Comparison of ENCODE assay signal across 1 cellular context in genomic region chr11:62671604-62672528, GRCh38.
TF ChIP-seq lines count a peak whose summit lies in the region.

TSS of gene LBHD1 (minus strand) at chr11:62672267. CDS start at chr11:62670031, 2,236 bp downstream.
A gene with protein sequence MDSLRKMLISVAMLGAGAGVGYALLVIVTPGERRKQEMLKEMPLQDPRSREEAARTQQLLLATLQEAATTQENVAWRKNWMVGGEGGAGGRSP (plus strand): TSS chr11:62671673. CDS start chr11:62671746, 73 bp downstream.

TF ChIP-seq in HepG2, 621 proteins besides CTCF, POLR2A, EP300 and RAD21 (continued from another document and continues in another):
- peak; percentile 80 for TF ChIP-seq MYPOP (CRISPR knock-in tag; IDR thresholded peaks at IDR 0.05)
- peak; percentile 87 for TF ChIP-seq NR2C2 (CRISPR knock-in tag; IDR thresholded peaks at IDR 0.05; ENCODE audit: borderline replicate concordance)
- TF ChIP-seq, protein P1, sequence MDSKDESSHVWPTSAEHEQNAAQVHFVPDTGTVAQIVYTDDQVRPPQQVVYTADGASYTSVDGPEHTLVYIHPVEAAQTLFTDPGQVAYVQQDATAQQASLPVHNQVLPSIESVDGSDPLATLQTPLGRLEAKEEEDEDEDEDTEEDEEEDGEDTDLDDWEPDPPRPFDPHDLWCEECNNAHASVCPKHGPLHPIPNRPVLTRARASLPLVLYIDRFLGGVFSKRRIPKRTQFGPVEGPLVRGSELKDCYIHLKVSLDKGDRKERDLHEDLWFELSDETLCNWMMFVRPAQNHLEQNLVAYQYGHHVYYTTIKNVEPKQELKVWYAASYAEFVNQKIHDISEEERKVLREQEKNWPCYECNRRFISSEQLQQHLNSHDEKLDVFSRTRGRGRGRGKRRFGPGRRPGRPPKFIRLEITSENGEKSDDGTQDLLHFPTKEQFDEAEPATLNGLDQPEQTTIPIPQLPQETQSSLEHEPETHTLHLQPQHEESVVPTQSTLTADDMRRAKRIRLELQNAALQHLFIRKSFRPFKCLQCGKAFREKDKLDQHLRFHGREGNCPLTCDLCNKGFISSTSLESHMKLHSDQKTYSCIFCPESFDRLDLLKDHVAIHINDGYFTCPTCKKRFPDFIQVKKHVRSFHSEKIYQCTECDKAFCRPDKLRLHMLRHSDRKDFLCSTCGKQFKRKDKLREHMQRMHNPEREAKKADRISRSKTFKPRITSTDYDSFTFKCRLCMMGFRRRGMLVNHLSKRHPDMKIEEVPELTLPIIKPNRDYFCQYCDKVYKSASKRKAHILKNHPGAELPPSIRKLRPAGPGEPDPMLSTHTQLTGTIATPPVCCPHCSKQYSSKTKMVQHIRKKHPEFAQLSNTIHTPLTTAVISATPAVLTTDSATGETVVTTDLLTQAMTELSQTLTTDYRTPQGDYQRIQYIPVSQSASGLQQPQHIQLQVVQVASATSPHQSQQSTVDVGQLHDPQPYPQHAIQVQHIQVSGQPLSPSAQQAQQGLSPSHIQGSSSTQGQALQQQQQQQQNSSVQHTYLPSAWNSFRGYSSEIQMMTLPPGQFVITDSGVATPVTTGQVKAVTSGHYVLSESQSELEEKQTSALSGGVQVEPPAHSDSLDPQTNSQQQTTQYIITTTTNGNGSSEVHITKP (CRISPR knock-in tag; IDR thresholded peaks at IDR 0.05; ENCODE audit: low read depth): peak; percentile 14; the same call in 1 of the 2 replicates
- no peak for TF ChIP-seq ZNF879 (CRISPR knock-in tag; IDR thresholded peaks at IDR 0.05)
- TF ChIP-seq, protein P2, sequence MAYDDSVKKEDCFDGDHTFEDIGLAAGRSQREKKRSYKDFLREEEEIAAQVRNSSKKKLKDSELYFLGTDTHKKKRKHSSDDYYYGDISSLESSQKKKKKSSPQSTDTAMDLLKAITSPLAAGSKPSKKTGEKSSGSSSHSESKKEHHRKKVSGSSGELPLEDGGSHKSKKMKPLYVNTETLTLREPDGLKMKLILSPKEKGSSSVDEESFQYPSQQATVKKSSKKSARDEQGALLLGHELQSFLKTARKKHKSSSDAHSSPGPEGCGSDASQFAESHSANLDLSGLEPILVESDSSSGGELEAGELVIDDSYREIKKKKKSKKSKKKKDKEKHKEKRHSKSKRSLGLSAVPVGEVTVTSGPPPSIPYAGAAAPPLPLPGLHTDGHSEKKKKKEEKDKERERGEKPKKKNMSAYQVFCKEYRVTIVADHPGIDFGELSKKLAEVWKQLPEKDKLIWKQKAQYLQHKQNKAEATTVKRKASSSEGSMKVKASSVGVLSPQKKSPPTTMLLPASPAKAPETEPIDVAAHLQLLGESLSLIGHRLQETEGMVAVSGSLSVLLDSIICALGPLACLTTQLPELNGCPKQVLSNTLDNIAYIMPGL (CRISPR knock-in tag; IDR thresholded peaks at IDR 0.05; ENCODE audit: borderline replicate concordance in 1 of 2, low read depth in 1 of 2): peak; percentile 59 to 69; a peak in 3 of 4 replicates
- no peak for TF ChIP-seq ZNF24 (IDR thresholded peaks at IDR 0.05)
- no peak; the same call in 1 of the 2 replicates for TF ChIP-seq SAFB2 (CRISPR knock-in tag; IDR thresholded peaks at IDR 0.05; ENCODE audit: borderline replicate concordance, low read depth)
- TF ChIP-seq YEATS2 (CRISPR knock-in tag; IDR thresholded peaks at IDR 0.05; ENCODE audit: borderline replicate concordance): peak; percentile 93
- TF ChIP-seq RBFOX2 (IDR thresholded peaks at IDR 0.05; ENCODE audit: low read depth, low read length): peak; percentile 90
- TF ChIP-seq ZNF691 (CRISPR knock-in tag; IDR thresholded peaks at IDR 0.05; ENCODE audit: borderline replicate concordance, low read depth): peak; percentile 20; the same call in 1 of the 2 replicates
- TF ChIP-seq KDM5B (CRISPR knock-in tag; IDR thresholded peaks at IDR 0.05; ENCODE audit: borderline replicate concordance): peak; percentile 68
- TF ChIP-seq FOXO4 (CRISPR knock-in tag; conservative IDR thresholded peaks at IDR 0.05): no peak
- TF ChIP-seq SP1 (IDR thresholded peaks at IDR 0.05): no peak
- TF ChIP-seq SP1 (CRISPR knock-in tag; IDR thresholded peaks at IDR 0.05): 0 out of 2 replicates have a peak, but pooled peaks have one; percentile 7
- TF ChIP-seq NCOA5 (CRISPR knock-in tag; IDR thresholded peaks at IDR 0.05): no peak
- peak; percentile 46 for TF ChIP-seq MXD1 (CRISPR knock-in tag; IDR thresholded peaks at IDR 0.05)
- no peak for TF ChIP-seq ZNF276 (CRISPR knock-in tag; IDR thresholded peaks at IDR 0.05; ENCODE audit: low read depth)
- 0 out of 2 replicates have a peak, but pooled peaks have one; percentile 12 for TF ChIP-seq THRA (CRISPR knock-in tag; IDR thresholded peaks at IDR 0.05; ENCODE audit: borderline replicate concordance)
- TF ChIP-seq ELF1 (CRISPR knock-in tag; IDR thresholded peaks at IDR 0.05): peak; percentile 83
- TF ChIP-seq HHEX (CRISPR knock-in tag; IDR thresholded peaks at IDR 0.05): 0 out of 2 replicates have a peak, but pooled peaks have one; percentile 28
- peak; percentile 68; the same call in 1 of the 2 replicates for TF ChIP-seq ZFX (CRISPR knock-in tag; IDR thresholded peaks at IDR 0.05; ENCODE audit: low read depth)
- TF ChIP-seq HMGA1 (CRISPR knock-in tag; conservative IDR thresholded peaks at IDR 0.05): no peak
- no peak for TF ChIP-seq PRDM4 (CRISPR knock-in tag; IDR thresholded peaks at IDR 0.05; ENCODE audit: borderline replicate concordance)
- no peak for TF ChIP-seq NPAS2 (CRISPR knock-in tag; IDR thresholded peaks at IDR 0.05; ENCODE audit: borderline replicate concordance)
- peak; percentile 87; the same call in 1 of the 2 replicates for TF ChIP-seq XBP1 (CRISPR knock-in tag; IDR thresholded peaks at IDR 0.05)
- TF ChIP-seq GABPB1 (CRISPR knock-in tag; IDR thresholded peaks at IDR 0.05): peak; percentile 92
- TF ChIP-seq ZNF232 (CRISPR knock-in tag; IDR thresholded peaks at IDR 0.05; ENCODE audit: borderline replicate concordance): peak; percentile 82; the same call in 1 of the 2 replicates
- 0 out of 2 replicates have a peak, but pooled peaks have one; percentile 12 for TF ChIP-seq TGIF2 (CRISPR knock-in tag; IDR thresholded peaks at IDR 0.05)
- TF ChIP-seq ZNF124 (CRISPR knock-in tag; IDR thresholded peaks at IDR 0.05): no peak
- TF ChIP-seq ZSCAN12 (CRISPR knock-in tag; IDR thresholded peaks at IDR 0.05): no peak
- no peak for TF ChIP-seq TCF7 (IDR thresholded peaks at IDR 0.05; ENCODE audit: low read depth)
- peak; percentile 90 for TF ChIP-seq ARNT2 (CRISPR knock-in tag; IDR thresholded peaks at IDR 0.05; ENCODE audit: low read depth)
- TF ChIP-seq PHF8 (CRISPR knock-in tag; IDR thresholded peaks at IDR 0.05): peak; percentile 84
- TF ChIP-seq ZNF138 (CRISPR knock-in tag; IDR thresholded peaks at IDR 0.05; ENCODE audit: low read depth): peak; percentile 42; the same call in 1 of the 2 replicates
- TF ChIP-seq ZBTB25 (CRISPR knock-in tag; IDR thresholded peaks at IDR 0.05): peak; percentile 36; the same call in 1 of the 2 replicates
- no peak; the same call in none of the 2 replicates for TF ChIP-seq SP2 (CRISPR knock-in tag; IDR thresholded peaks at IDR 0.05)
- peak; percentile 27; the same call in 1 of the 2 replicates for TF ChIP-seq ZNF44 (CRISPR knock-in tag; IDR thresholded peaks at IDR 0.05)
- peak; percentile 85; the same call in 1 of the 2 replicates for TF ChIP-seq ZNF354B (CRISPR knock-in tag; IDR thresholded peaks at IDR 0.05)
- TF ChIP-seq ARNTL (CRISPR knock-in tag; IDR thresholded peaks at IDR 0.05): peak; percentile 21
- peak; percentile 47 for TF ChIP-seq ATF2 (CRISPR knock-in tag; IDR thresholded peaks at IDR 0.05)
- TF ChIP-seq, protein P3, sequence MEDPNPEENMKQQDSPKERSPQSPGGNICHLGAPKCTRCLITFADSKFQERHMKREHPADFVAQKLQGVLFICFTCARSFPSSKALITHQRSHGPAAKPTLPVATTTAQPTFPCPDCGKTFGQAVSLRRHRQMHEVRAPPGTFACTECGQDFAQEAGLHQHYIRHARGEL (CRISPR knock-in tag; IDR thresholded peaks at IDR 0.05): no peak
- TF ChIP-seq ZNF256 (CRISPR knock-in tag; conservative IDR thresholded peaks at IDR 0.05): 0 out of 2 replicates have a peak, but pooled peaks have one; percentile 71
- TF ChIP-seq KDM2A (CRISPR knock-in tag; IDR thresholded peaks at IDR 0.05; ENCODE audit: borderline replicate concordance, low read depth): peak; percentile 95
